9 cellular contexts compared by ENCODE assay signal in the genomic region with DNA sequence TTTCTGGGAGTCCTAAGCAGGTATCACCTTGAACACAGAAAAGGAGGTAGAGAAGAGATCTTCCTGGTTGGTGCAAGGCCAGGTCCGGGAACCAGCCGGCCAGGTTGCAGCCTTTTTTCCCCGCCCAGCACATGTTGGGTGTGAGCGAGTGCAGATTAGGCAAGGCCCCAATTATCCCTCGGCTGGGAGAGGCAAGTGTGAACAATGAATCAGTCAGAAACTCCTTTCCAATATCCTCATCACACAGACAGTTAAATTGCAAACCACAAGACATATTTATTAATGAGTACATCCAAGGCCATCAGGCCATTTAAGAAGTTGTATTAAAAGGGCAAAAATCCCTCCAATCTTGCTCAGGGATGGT.
DNase-seq lines count a peak whose midpoint lies in the region; ATAC-seq lines count a peak whose summit lies in the region.
"Had no signal": no experiment of that assay in that cellular context is flagged by ENCODE, and none has a peak within 500 bp of the region (broad histone marks: within the 10 kb centered on the region; RNA-seq: fewer than 3 reads in every experiment).

No MANE protein-coding gene starts in this region.

- H3K4me1 ChIP-seq in duodenal mucosa (ENCODE audit: control insufficient read depth in 1 of 2, insufficient read depth in 2 of 2, low read length in 2 of 2) (peaks cover 12 to 32% of the 10 kb centered on the region in 2 donors), mucosa of rectum (ENCODE audit: control insufficient read depth in 2 of 2, insufficient read depth in 2 of 2, low read length in 2 of 2) (peaks cover 43 to 58% of the 10 kb centered on the region in 2 donors), mesendoderm (ENCODE audit: control insufficient read depth, low read depth, low read length) (peaks cover 13% of the 10 kb centered on the region)

- H3K18ac ChIP-seq in mesendoderm (ENCODE audit: low read length), result no peak overlapping the region

- DNase-seq in A172 (ENCODE audit: low spot score) (peak; percentile 8), HPDE6-E6E7 (ENCODE audit: extremely low spot score) (peak; percentile 80), mesendoderm (no peak), ACHN (no peak)

- no peak overlapping the region for H4K8ac ChIP-seq in mesendoderm (ENCODE audit: low read depth, low read length)

- H3K36me3 ChIP-seq in duodenal mucosa (ENCODE audit: control insufficient read depth in 1 of 2, insufficient read depth in 2 of 2, low read length in 2 of 2), result no peaks in the 10 kb centered on the region
- H3K36me3 ChIP-seq in mucosa of rectum (ENCODE audit: control insufficient read depth in 2 of 2, insufficient read depth in 2 of 2, low read length in 2 of 2), result no peaks in the 10 kb centered on the region
- H3K36me3 ChIP-seq in mesendoderm (ENCODE audit: control insufficient read depth, insufficient read depth, low read length), result no peaks in the 10 kb centered on the region

- WGBS in mesendoderm (ENCODE audit: extremely low coverage, insufficient coverage, low lambda C conversion rate), result no CpG with 5 or more reads among the region's 5 CpGs

- H2BK120ac ChIP-seq in mesendoderm (ENCODE audit: low read depth, low read length), result no peak overlapping the region

- H3K79me1 ChIP-seq in mesendoderm (ENCODE audit: low read length), result peaks cover 11% of the 10 kb centered on the region

- H3K56ac ChIP-seq in mesendoderm (ENCODE audit: low read length), result no peak overlapping the region

- H3K27ac ChIP-seq in duodenal mucosa (ENCODE audit: low read depth, low read length) (peak overlapping the region; percentile 76), mucosa of rectum (ENCODE audit: low read depth in 2 of 2, low read length in 2 of 2) (peak overlapping the region; percentile 93), mesendoderm (ENCODE audit: low read depth, low read length) (no peak overlapping the region)
- H3K27ac ChIP-seq: SK-N-MC had no signal

- no peak overlapping the region for H4K5ac ChIP-seq in mesendoderm (ENCODE audit: low read length)

- peaks cover 22% of the 10 kb centered on the region for H3K79me2 ChIP-seq in mesendoderm (ENCODE audit: control insufficient read depth, insufficient read depth, low read length)

- no peak overlapping the region for H3K4ac ChIP-seq in mesendoderm (ENCODE audit: low read depth, low read length)

- no peak overlapping the region for H3K4me3 ChIP-seq in duodenal mucosa (ENCODE audit: low read depth in 1 of 2, low read length in 2 of 2)
- peak overlapping the region in 1 of 2 donors; percentile 34 for H3K4me3 ChIP-seq in mucosa of rectum (ENCODE audit: low read length in 2 of 2)
- H3K4me3 ChIP-seq in mesendoderm (ENCODE audit: low read length), result no peak overlapping the region
- H3K4me3 ChIP-seq: SK-N-MC had no signal

- H3K9me3 ChIP-seq in duodenal mucosa (ENCODE audit: control insufficient read depth in 1 of 2, low read length in 2 of 2), result no peaks in the 10 kb centered on the region
- H3K9me3 ChIP-seq in mucosa of rectum (ENCODE audit: control insufficient read depth in 2 of 2, low read length in 2 of 2), result no peaks in the 10 kb centered on the region

- no peak for ATAC-seq in HG03378 (IDR thresholded peaks at IDR 0.05; ENCODE audit: unreplicated experiment)
- ATAC-seq in GM19351 (IDR thresholded peaks at IDR 0.05; ENCODE audit: unreplicated experiment), result no peak

- no peak overlapping the region for H3K4me2 ChIP-seq in mesendoderm (ENCODE audit: low read length)

- H3K9ac ChIP-seq in duodenal mucosa (ENCODE audit: low read depth in 1 of 2, low read length in 2 of 2), result peak overlapping the region; percentile 29 to 56
- H3K9ac ChIP-seq in mucosa of rectum (ENCODE audit: low read depth in 1 of 2, low read length in 2 of 2), result peak overlapping the region; percentile 48 to 69
- no peak overlapping the region for H3K9ac ChIP-seq in mesendoderm (ENCODE audit: low read length)

- H3K27me3 ChIP-seq in duodenal mucosa (ENCODE audit: control insufficient read depth in 1 of 2, insufficient read depth in 2 of 2, low read length in 2 of 2), result no peaks in the 10 kb centered on the region
- H3K27me3 ChIP-seq in mucosa of rectum (ENCODE audit: control insufficient read depth in 2 of 2, insufficient read depth in 2 of 2, low read length in 2 of 2), result no peaks in the 10 kb centered on the region
- no peaks in the 10 kb centered on the region for H3K27me3 ChIP-seq in mesendoderm (ENCODE audit: insufficient read depth, low read length, poor library complexity)

- H3K23ac ChIP-seq in mesendoderm (ENCODE audit: low read length), result no peak overlapping the region

- in situ Hi-C loops in ACHN (cut with HindIII; ENCODE audit: low pct_ligation_motif_present, low pct_unique_long_range_greater_than_20kb, low sequenced_read_pairs), result no loop called here

- H2BK15ac ChIP-seq in mesendoderm (replicated peaks; ENCODE audit: low read depth), result no peak overlapping the region

- no peak overlapping the region for H2BK5ac ChIP-seq in mesendoderm (ENCODE audit: low read length)

- H2AK5ac ChIP-seq in mesendoderm (ENCODE audit: low read length), result no peak overlapping the region

Comparison
In these comparisons a context has a peak if more than half of its experiments do, and no peak if none do; other contexts are left out.
1. DNase-seq: peak in A172 (single experiment) and HPDE6-E6E7 (single experiment); none in mesendoderm (single experiment) and ACHN (single experiment).